In the genomic region with DNA sequence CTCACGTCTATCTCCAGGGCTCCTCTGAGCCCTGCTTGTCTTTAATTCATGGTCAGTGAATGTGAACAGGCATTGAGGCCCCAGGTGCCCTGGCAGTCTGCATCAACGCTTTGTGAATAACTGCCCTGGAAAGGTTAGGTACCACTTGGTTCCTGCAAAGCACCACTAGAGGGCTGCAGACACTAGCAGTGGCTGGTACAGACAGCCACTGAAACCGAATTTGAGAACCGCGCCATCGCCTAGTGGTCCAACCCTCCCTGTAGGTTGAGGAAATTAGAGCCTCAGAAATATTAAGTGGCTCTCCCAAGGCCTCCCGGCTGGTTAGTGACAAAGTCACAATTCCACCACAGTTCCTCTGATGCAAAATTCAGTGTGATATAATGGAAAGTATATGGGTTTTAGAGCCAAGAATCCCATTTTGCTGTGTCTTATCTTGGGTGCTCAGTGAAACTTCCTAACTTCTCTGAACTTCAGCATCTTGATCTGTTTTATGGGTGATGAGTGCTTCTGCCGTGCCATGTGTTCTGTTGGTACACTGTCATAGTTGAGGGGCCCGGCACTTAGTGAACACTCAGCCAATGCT, we compare ENCODE assay signal across 1 cellular context.
TF ChIP-seq lines count a peak whose summit lies in the region.

No MANE protein-coding gene starts in this region.

TF ChIP-seq in GM12878, 131 proteins besides CTCF, POLR2A, EP300 and RAD21 (continued from another document):
- 0 out of 2 replicates have a peak, but pooled peaks have one; percentile 39 for TF ChIP-seq ZNF24 (IDR thresholded peaks at IDR 0.05)
- TF ChIP-seq, protein P1, sequence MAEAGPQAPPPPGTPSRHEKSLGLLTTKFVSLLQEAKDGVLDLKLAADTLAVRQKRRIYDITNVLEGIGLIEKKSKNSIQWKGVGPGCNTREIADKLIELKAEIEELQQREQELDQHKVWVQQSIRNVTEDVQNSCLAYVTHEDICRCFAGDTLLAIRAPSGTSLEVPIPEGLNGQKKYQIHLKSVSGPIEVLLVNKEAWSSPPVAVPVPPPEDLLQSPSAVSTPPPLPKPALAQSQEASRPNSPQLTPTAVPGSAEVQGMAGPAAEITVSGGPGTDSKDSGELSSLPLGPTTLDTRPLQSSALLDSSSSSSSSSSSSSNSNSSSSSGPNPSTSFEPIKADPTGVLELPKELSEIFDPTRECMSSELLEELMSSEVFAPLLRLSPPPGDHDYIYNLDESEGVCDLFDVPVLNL (IDR thresholded peaks at IDR 0.05; ENCODE audit: low read depth, low read length): peak; percentile 80
- TF ChIP-seq MYB (IDR thresholded peaks at IDR 0.05; ENCODE audit: borderline replicate concordance, low read depth, low read length): no peak
- TF ChIP-seq IRF4 (IDR thresholded peaks at IDR 0.05; ENCODE audit: low read depth, low read length): 0 out of 2 replicates have a peak, but pooled peaks have one; percentile 19
- TF ChIP-seq ETV6 (conservative IDR thresholded peaks at IDR 0.05 in 1 of 2, IDR thresholded peaks at IDR 0.05 in 1 of 2; ENCODE audit: borderline replicate concordance in 1 of 2, low read depth in 1 of 2): no peak
- no peak for TF ChIP-seq MYC (IDR thresholded peaks at IDR 0.05; ENCODE audit: insufficient read depth, insufficient read length, insufficient replicate concordance, low read length, severe bottlenecking)
- TF ChIP-seq RB1 (IDR thresholded peaks at IDR 0.05; ENCODE audit: borderline replicate concordance): peak; percentile 51; the same call in 1 of the 2 replicates
- TF ChIP-seq KDM1A (IDR thresholded peaks at IDR 0.05; ENCODE audit: borderline replicate concordance): no peak
- no peak for TF ChIP-seq MTA3 (IDR thresholded peaks at IDR 0.05; ENCODE audit: borderline replicate concordance, low read length)
- peak; percentile 79 for TF ChIP-seq YY1 (IDR thresholded peaks at IDR 0.05; ENCODE audit: low read depth, low read length)
